ENCODE assay signal across 18 cellular contexts in genomic region chr10:7475954-7476353, GRCh38.
DNase-seq lines count a peak whose midpoint lies in the region; ATAC-seq and TF ChIP-seq lines count a peak whose summit lies in the region.
"Had no signal": no experiment of that assay in that cellular context is flagged by ENCODE, and none has a peak within 500 bp of the region (broad histone marks: within the 10 kb centered on the region; RNA-seq: fewer than 3 reads in every experiment).

No MANE protein-coding gene starts in this region.

- H3K9ac ChIP-seq in Karpas-422 (ENCODE audit: low read length) (peak overlapping the region; percentile 69), OCI-LY3 (ENCODE audit: low read length) (peak overlapping the region; percentile 84)

- H3K4me3 ChIP-seq in Karpas-422 (ENCODE audit: low read length) = peak overlapping the region; percentile 44
- peak overlapping the region; percentile 70 for H3K4me3 ChIP-seq in OCI-LY3 (ENCODE audit: low read length)
- no peak overlapping the region for H3K4me3 ChIP-seq in right cardiac atrium (ENCODE audit: low read length)
- H3K4me3 ChIP-seq: HAP-1 had no signal

- intact Hi-C loops in right cardiac atrium (cut with DNase I) = no loop called here

- H3K36me3 ChIP-seq in Karpas-422 (ENCODE audit: insufficient read depth, low read length) (no peaks in the 10 kb centered on the region; the same call in 1 of the 2 replicates), OCI-LY3 (replicated peaks; ENCODE audit: low read depth, low read length) (peaks cover 2% of the 10 kb centered on the region)
- H3K36me3 ChIP-seq: HAP-1 had no signal

- H2AFZ ChIP-seq in Karpas-422 (ENCODE audit: low read length) (no peak overlapping the region), OCI-LY3 (ENCODE audit: low read depth, low read length) (0 out of 2 replicates have a peak overlapping the region, but pooled peaks have one; percentile 77)

- peak overlapping the region; percentile 69 for H3K4me2 ChIP-seq in Karpas-422 (ENCODE audit: low read depth, low read length, poor library complexity, severe bottlenecking)
- peak overlapping the region; percentile 93 for H3K4me2 ChIP-seq in OCI-LY3 (ENCODE audit: low read length)

- no peak overlapping the region for H3K4me3 Mint-ChIP-seq in progenitor cell of endocrine pancreas (ENCODE audit: low read depth)
- H3K4me3 Mint-ChIP-seq: activated naive CD8-positive, alpha-beta T cell; CD4-positive, CD25-positive, alpha-beta regulatory T cell; central memory CD8-positive, alpha-beta T cell; immature natural killer cell; stimulated activated effector memory CD8-positive, alpha-beta T cell treated with anti-CD3 and anti-CD28 coated beads, Interleukin-12 subunit alpha, Interleukin-12 subunit beta, amount 100 ng/mL, for 72 hours had no signal

- peaks cover 98% of the 10 kb centered on the region for H3K4me1 ChIP-seq in Karpas-422 (ENCODE audit: low read length)
- H3K4me1 ChIP-seq in OCI-LY3 (ENCODE audit: low read length) = peaks cover 93% of the 10 kb centered on the region
- H3K4me1 ChIP-seq in right cardiac atrium (ENCODE audit: control insufficient read depth, insufficient read depth, low read length) = peaks cover 3% of the 10 kb centered on the region
- H3K4me1 ChIP-seq: foreskin keratinocyte, HAP-1 had no signal

- H3K27ac Mint-ChIP-seq in progenitor cell of endocrine pancreas = no peak overlapping the region
- H3K27ac Mint-ChIP-seq: activated naive CD8-positive, alpha-beta T cell; CD4-positive, CD25-positive, alpha-beta regulatory T cell; immature natural killer cell; stimulated activated effector memory CD8-positive, alpha-beta T cell treated with anti-CD3 and anti-CD28 coated beads, Interleukin-12 subunit alpha, Interleukin-12 subunit beta, amount 100 ng/mL, for 72 hours had no signal

- 24% methylated on average over 5 of the region's 5 CpGs for WGBS in right cardiac atrium

- H3K79me2 ChIP-seq in Karpas-422 (ENCODE audit: low read length) = no peaks in the 10 kb centered on the region
- H3K79me2 ChIP-seq in OCI-LY3 (ENCODE audit: low read length) = no peaks in the 10 kb centered on the region

- DNase-seq in Karpas-422 = peak; percentile 77
- DNase-seq in right cardiac atrium = no peak
- DNase-seq in progenitor cell of endocrine pancreas (ENCODE audit: low spot score, unreplicated experiment) = no peak
- no peak for DNase-seq in NCI-H446 (lab: John Stamatoyannopoulos, UW)
- DNase-seq in hypothalamus (lab: John Stamatoyannopoulos, UW) = no peak
- DNase-seq: activated CD8-positive, alpha-beta memory T cell treated with anti-CD3 and anti-CD28 coated beads, Interleukin-2, amount 50 U/mL, for 4 hours; CD4-positive, CD25-positive, alpha-beta regulatory T cell; foreskin keratinocyte; immature natural killer cell; NCI-H1105; small intestine; T-helper 2 cell had no signal

- H3K9me3 Mint-ChIP-seq in progenitor cell of endocrine pancreas (ENCODE audit: low read depth) = no peaks in the 10 kb centered on the region
- H3K9me3 Mint-ChIP-seq: CD4-positive, CD25-positive, alpha-beta regulatory T cell; central memory CD8-positive, alpha-beta T cell; immature natural killer cell; stimulated activated effector memory CD8-positive, alpha-beta T cell treated with anti-CD3 and anti-CD28 coated beads, Interleukin-12 subunit alpha, Interleukin-12 subunit beta, amount 100 ng/mL, for 72 hours had no signal

- peaks cover 4% of the 10 kb centered on the region for H3K4me1 Mint-ChIP-seq in progenitor cell of endocrine pancreas (ENCODE audit: low read depth)

- H3K9me2 ChIP-seq in Karpas-422 (replicated peaks; ENCODE audit: insufficient read depth, low read length) = no peaks in the 10 kb centered on the region

- H3K27ac ChIP-seq in Karpas-422 (ENCODE audit: low read length) (peak overlapping the region; percentile 99), OCI-LY3 (ENCODE audit: low read length) (peak overlapping the region; percentile 100), right cardiac atrium (ENCODE audit: low read length) (no peak overlapping the region), temporal lobe (ENCODE audit: low read depth, low read length) (peak overlapping the region; percentile 64)
- H3K27ac ChIP-seq: foreskin keratinocyte had no signal

- H4K20me1 ChIP-seq in Karpas-422 (ENCODE audit: insufficient read depth, low read depth, low read length) (no peaks in the 10 kb centered on the region), OCI-LY3 (ENCODE audit: insufficient read depth, low read length) (no peaks in the 10 kb centered on the region)

- ATAC-seq in right cardiac atrium = peak; percentile 45 to 56
- ATAC-seq: stimulated activated effector memory CD8-positive, alpha-beta T cell treated with anti-CD3 and anti-CD28 coated beads, Interleukin-12 subunit alpha, Interleukin-12 subunit beta, amount 100 ng/mL, for 72 hours had no signal

- peaks cover 16% of the 10 kb centered on the region for H3K27me3 Mint-ChIP-seq in progenitor cell of endocrine pancreas
- H3K27me3 Mint-ChIP-seq: activated naive CD8-positive, alpha-beta T cell; CD4-positive, CD25-positive, alpha-beta regulatory T cell; central memory CD8-positive, alpha-beta T cell had no signal

- TF ChIP-seq CTCF in OCI-LY3 (IDR thresholded peaks at IDR 0.05; ENCODE audit: low read depth, low read length) (no peak), progenitor cell of endocrine pancreas (IDR thresholded peaks at IDR 0.05; ENCODE audit: unreplicated experiment) (no peak)

- no peaks in the 10 kb centered on the region for H3K27me3 ChIP-seq in Karpas-422 (ENCODE audit: low read length)
- no peaks in the 10 kb centered on the region for H3K27me3 ChIP-seq in OCI-LY3 (ENCODE audit: low read depth, low read length)
- H3K27me3 ChIP-seq in right cardiac atrium (ENCODE audit: control insufficient read depth, insufficient read depth) = no peaks in the 10 kb centered on the region

- no peaks in the 10 kb centered on the region for H3K36me3 Mint-ChIP-seq in progenitor cell of endocrine pancreas (ENCODE audit: insufficient read depth)
- H3K36me3 Mint-ChIP-seq: activated naive CD8-positive, alpha-beta T cell; CD4-positive, CD25-positive, alpha-beta regulatory T cell; stimulated activated effector memory CD8-positive, alpha-beta T cell treated with anti-CD3 and anti-CD28 coated beads, Interleukin-12 subunit alpha, Interleukin-12 subunit beta, amount 100 ng/mL, for 72 hours had no signal

- H3K9me3 ChIP-seq in Karpas-422 (ENCODE audit: low read length) (no peaks in the 10 kb centered on the region), OCI-LY3 (ENCODE audit: insufficient read depth, low read length) (0 out of 2 replicates have a peak, but pooled peaks cover 6% of the 10 kb centered on the region), right cardiac atrium (ENCODE audit: control insufficient read depth, low read length) (no peaks in the 10 kb centered on the region)
- H3K9me3 ChIP-seq: HAP-1 had no signal
